ENCODE assay signal across 27 cellular contexts in the genomic region with DNA sequence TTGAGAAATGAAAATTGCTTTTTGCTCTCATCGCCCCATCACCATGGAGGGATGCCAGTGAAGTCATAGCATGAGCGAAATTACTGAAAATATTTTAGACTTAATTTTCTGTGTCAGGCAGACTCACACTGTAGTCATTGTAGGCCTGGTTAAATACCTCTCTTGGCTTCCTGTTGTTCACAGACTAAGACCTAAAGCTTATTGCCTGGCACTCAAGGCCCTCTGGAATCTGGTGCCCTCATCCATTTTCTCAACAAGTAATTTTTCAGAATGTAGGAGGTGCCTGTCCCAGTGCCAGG.
DNase-seq lines count a peak whose midpoint lies in the region; ATAC-seq and TF ChIP-seq lines count a peak whose summit lies in the region.
"Had no signal": no experiment of that assay in that cellular context is flagged by ENCODE, and none has a peak within 500 bp of the region (broad histone marks: within the 10 kb centered on the region; RNA-seq: fewer than 3 reads in every experiment).

No MANE protein-coding gene starts in this region.

- no peaks in the 10 kb centered on the region for H3K4me1 ChIP-seq in PC-3 (ENCODE audit: insufficient read depth, low read length)
- H3K4me1 ChIP-seq: psoas muscle, transverse colon had no signal

- no peaks in the 10 kb centered on the region for H3F3A ChIP-seq in PC-3 (ENCODE audit: low read length, unreplicated experiment)

- POLR2A ChIA-PET in PC-3 (lab: Charles Lee; ENCODE audit: unreplicated experiment): no interaction called here

- DNase-seq in GM03348 (ENCODE audit: low spot score): peak; percentile 54
- peak; percentile 25 for DNase-seq in PC-3
- DNase-seq in fibroblast of the aortic adventitia (ENCODE audit: low read depth): peak; percentile 38
- peak; percentile 47 for DNase-seq in stromal cell of bone marrow (ENCODE audit: low read depth)
- no peak for DNase-seq in iPS-NIHi11 (ENCODE audit: low spot score)
- no peak for DNase-seq in stimulated activated CD4-positive, alpha-beta T cell treated with anti-CD3 and anti-CD28 coated beads, Interleukin-4, amount 100 ng/mL, for 24 hours
- DNase-seq in amygdala (lab: John Stamatoyannopoulos, UW): no peak
- DNase-seq: activated CD4-positive, alpha-beta memory T cell treated with anti-CD3 and anti-CD28 coated beads for 36 hours; activated CD4-positive, alpha-beta T cell treated with anti-CD3 and anti-CD28 coated beads for 1 hour; activated CD8-positive, alpha-beta memory T cell treated with anti-CD3 and anti-CD28 coated beads, Interleukin-2, amount 50 U/mL, for 4 hours; activated naive CD4-positive, alpha-beta T cell treated with Interleukin-2 at 50 U/mL for 16 hours; brain microvascular endothelial cell; cerebellar nuclear complex; DND-41; dorsolateral prefrontal cortex; KBM-7; NCI-H1105 treated with DMSO at 0.1 percent for 48 hours; NCI-H1930; NCI-H526 treated with DMSO at 0.1 percent for 48 hours; PC-9; psoas muscle; stimulated activated CD4-positive, alpha-beta T cell treated with anti-CD3 and anti-CD28 coated beads, Interleukin-4, amount 100 ng/mL, for 4 hours; T-helper 2 cell; transverse colon had no signal

- H3K36me3 ChIP-seq in PC-3 (ENCODE audit: low read depth, low read length): no peaks in the 10 kb centered on the region
- H3K36me3 ChIP-seq: brain microvascular endothelial cell, transverse colon had no signal

- no peaks in the 10 kb centered on the region for H3K27me3 ChIP-seq in PC-3 (ENCODE audit: low read length)
- H3K27me3 ChIP-seq: brain microvascular endothelial cell, transverse colon had no signal

- no peaks in the 10 kb centered on the region for H4K20me1 ChIP-seq in PC-3 (ENCODE audit: low read length)

- no TSS peak for BruUV-seq in PC-3 (replicated peaks; lab: Mats Ljungman, UMichigan)

- intact Hi-C loops in PC-3 (cut with micrococcal nuclease): no loop called here

- no peaks in the 10 kb centered on the region for H3K9me3 ChIP-seq in PC-3 (ENCODE audit: low read length)
- H3K9me3 ChIP-seq: psoas muscle, transverse colon had no signal

- H3K79me2 ChIP-seq in PC-3 (ENCODE audit: low read length): no peaks in the 10 kb centered on the region

- CTCF ChIA-PET in PC-3 (lab: Charles Lee): no interaction called here

- H3K4me2 ChIP-seq in PC-3 (ENCODE audit: low read length): no peak overlapping the region
- H3K4me2 ChIP-seq: PC-9 had no signal

- no peaks in the 10 kb centered on the region for H3K9me2 ChIP-seq in PC-3 (replicated peaks; ENCODE audit: low read length)

- H3K9ac ChIP-seq in PC-3 (ENCODE audit: low read length): no peak overlapping the region

- TF ChIP-seq CTCF in PC-3 (conservative IDR thresholded peaks at IDR 0.05; ENCODE audit: low read depth, low read length) (no peak), fibroblast of the aortic adventitia (IDR thresholded peaks at IDR 0.05; ENCODE audit: insufficient read depth, low read length) (no peak)

- ATAC-seq in PC-3: peak; percentile 48; the same call in 1 of the 2 replicates
- no peak for ATAC-seq in GM18861 (IDR thresholded peaks at IDR 0.05; ENCODE audit: unreplicated experiment)
- ATAC-seq: psoas muscle, Right ventricle myocardium inferior, sciatic nerve had no signal

- H2AFZ ChIP-seq in PC-3 (ENCODE audit: low read length): no peak overlapping the region
- H2AFZ ChIP-seq: PC-9 had no signal

- peak overlapping the region; percentile 8 for H3K27ac ChIP-seq in PC-3 (ENCODE audit: low read length)
- H3K27ac ChIP-seq: brain microvascular endothelial cell, dorsolateral prefrontal cortex, PC-9, psoas muscle, transverse colon had no signal

- H3K4me3 ChIP-seq in PC-3 (ENCODE audit: low read length): no peak overlapping the region
- no peak overlapping the region for H3K4me3 ChIP-seq in fibroblast of the aortic adventitia (ENCODE audit: low read depth, low read length)
- H3K4me3 ChIP-seq: dorsolateral prefrontal cortex, PC-9, psoas muscle, transverse colon had no signal

Comparison
In these comparisons a context has a peak if more than half of its experiments do, and no peak if none do; other contexts are left out.
1. DNase-seq: peak in GM03348 (single experiment), PC-3 (single experiment), fibroblast of the aortic adventitia (single experiment) and stromal cell of bone marrow (single experiment); none in iPS-NIHi11 (single experiment), stimulated activated CD4-positive, alpha-beta T cell treated with anti-CD3 and anti-CD28 coated beads, Interleukin-4, amount 100 ng/mL, for 24 hours (single experiment) and amygdala (0 of 56).